In the genomic region with DNA sequence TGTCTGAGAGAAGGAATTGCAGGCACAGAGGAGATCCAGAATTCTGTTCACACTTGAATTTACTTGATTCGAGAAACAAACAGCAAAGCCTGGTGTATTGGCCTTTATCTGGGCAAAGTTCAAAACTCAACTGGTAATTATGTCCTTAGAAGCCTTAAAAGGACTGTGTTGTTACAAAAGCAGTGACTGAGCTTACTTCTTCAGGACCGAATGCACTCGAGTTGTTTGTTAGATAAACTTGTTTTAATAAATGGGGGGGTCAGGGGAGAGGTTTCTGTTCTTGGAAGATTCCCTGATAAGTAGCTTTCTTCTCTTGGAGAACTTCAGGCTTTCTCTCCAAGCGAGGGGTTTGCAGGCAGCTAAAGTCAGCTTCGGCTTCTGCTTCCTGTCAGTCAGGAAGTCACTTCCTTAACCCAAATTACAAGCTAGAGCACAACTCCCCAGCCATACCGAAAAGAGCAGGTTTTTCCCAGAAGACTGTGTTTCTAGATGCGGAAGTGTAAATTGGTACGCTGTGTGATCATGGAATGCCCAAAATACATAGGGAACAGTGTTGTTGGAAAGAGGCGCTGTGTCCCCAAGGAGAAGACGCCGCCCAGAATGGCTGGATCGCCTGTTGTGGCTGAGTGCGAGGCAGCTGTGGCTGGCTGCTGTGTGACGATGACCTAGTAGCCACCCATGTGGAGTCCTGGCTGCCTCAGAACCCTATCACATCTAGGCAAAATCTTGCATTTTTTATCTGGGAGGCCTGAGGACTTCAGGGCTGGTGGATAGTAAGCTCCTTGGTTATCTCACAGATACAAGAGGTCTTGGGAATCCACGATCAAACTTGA, we compare ENCODE assay signal across 8 cellular contexts.
DNase-seq lines count a peak whose midpoint lies in the region; ATAC-seq lines count a peak whose summit lies in the region.

No MANE protein-coding gene starts in this region.

- POLR2A ChIA-PET in activated CD4-positive, alpha-beta T cell treated with anti-CD3 and anti-CD28 coated beads for 36 hours (lab: Charles Lee) = no interaction called here

- H3K4me3 Mint-ChIP-seq in activated CD4-positive, alpha-beta T cell treated with anti-CD3 and anti-CD28 coated beads for 36 hours = no peak overlapping the region

- no peaks in the 10 kb centered on the region for H3K9me3 Mint-ChIP-seq in activated CD4-positive, alpha-beta T cell treated with anti-CD3 and anti-CD28 coated beads for 36 hours (ENCODE audit: low read depth)

- peak; percentile 42 for ATAC-seq in activated CD4-positive, alpha-beta T cell treated with anti-CD3 and anti-CD28 coated beads for 36 hours
- no peak for ATAC-seq in GM21367 (IDR thresholded peaks at IDR 0.05; ENCODE audit: unreplicated experiment)
- no peak for ATAC-seq in GM21528 (IDR thresholded peaks at IDR 0.05; ENCODE audit: low FRiP score, unreplicated experiment)
- no peak for ATAC-seq in HG03196 (IDR thresholded peaks at IDR 0.05; ENCODE audit: unreplicated experiment)

- H3K27ac Mint-ChIP-seq in activated CD4-positive, alpha-beta T cell treated with anti-CD3 and anti-CD28 coated beads for 36 hours = no peak overlapping the region

- H3K36me3 Mint-ChIP-seq in activated CD4-positive, alpha-beta T cell treated with anti-CD3 and anti-CD28 coated beads for 36 hours (ENCODE audit: low read depth) = no peaks in the 10 kb centered on the region

- H3K9ac ChIP-seq in mucosa of rectum (ENCODE audit: low read depth in 1 of 2, low read length in 2 of 2) = peak overlapping the region; percentile 20 to 38

- peak; percentile 9 for DNase-seq in activated CD4-positive, alpha-beta T cell treated with anti-CD3 and anti-CD28 coated beads for 36 hours
- no peak for DNase-seq in activated CD4-positive, alpha-beta T cell treated with anti-CD3 and anti-CD28 coated beads for 4 hours

- CTCF ChIA-PET in activated CD4-positive, alpha-beta T cell treated with anti-CD3 and anti-CD28 coated beads for 36 hours (lab: Charles Lee) = interaction anchor here (0.6 kb wide), 1 partner anchor 336 kb away, joined by 3 read pairs; no protein-coding TSS in a partner anchor

- 86 to 87% methylated on average over 15 of the region's 15 CpGs for WGBS in ectodermal cell, 2 experiments
- WGBS in urinary bladder = 40% methylated on average over 15 of the region's 15 CpGs

- H3K27ac ChIP-seq in ectodermal cell (ENCODE audit: insufficient read depth, low read depth, low read length, poor library complexity, severe bottlenecking) (peak overlapping the region; percentile 53), mucosa of rectum (ENCODE audit: low read depth in 2 of 2, low read length in 2 of 2) (peak overlapping the region; percentile 73 to 83), urinary bladder (ENCODE audit: low read depth) (peak overlapping the region; percentile 57)

- H3K27me3 ChIP-seq in ectodermal cell (ENCODE audit: control insufficient read depth, insufficient read depth, low read length, poor library complexity, severe bottlenecking) (no peaks in the 10 kb centered on the region), mucosa of rectum (ENCODE audit: control insufficient read depth in 2 of 2, insufficient read depth in 2 of 2, low read length in 2 of 2) (no peaks in the 10 kb centered on the region)

- H3K27me3 Mint-ChIP-seq in activated CD4-positive, alpha-beta T cell treated with anti-CD3 and anti-CD28 coated beads for 36 hours = peaks cover 2% of the 10 kb centered on the region

- no peaks in the 10 kb centered on the region for H3K4me1 Mint-ChIP-seq in activated CD4-positive, alpha-beta T cell treated with anti-CD3 and anti-CD28 coated beads for 36 hours

- intact Hi-C loops in activated CD4-positive, alpha-beta T cell treated with anti-CD3 and anti-CD28 coated beads for 36 hours (cut with DNase I, micrococcal nuclease) = no loop called here

- H3K36me3 ChIP-seq in ectodermal cell (ENCODE audit: control insufficient read depth, insufficient read depth, low read length) (no peaks in the 10 kb centered on the region), mucosa of rectum (ENCODE audit: control insufficient read depth in 2 of 2, insufficient read depth in 2 of 2, low read length in 2 of 2) (no peaks in the 10 kb centered on the region), urinary bladder (ENCODE audit: insufficient read depth) (no peaks in the 10 kb centered on the region)

- H3K4me1 ChIP-seq in ectodermal cell (ENCODE audit: control insufficient read depth, insufficient read depth, low read length) = peaks cover 70% of the 10 kb centered on the region
- H3K4me1 ChIP-seq in mucosa of rectum (ENCODE audit: control insufficient read depth in 2 of 2, insufficient read depth in 2 of 2, low read length in 2 of 2) = peaks cover 33 to 44% of the 10 kb centered on the region in 2 donors
- peaks cover 2% of the 10 kb centered on the region for H3K4me1 ChIP-seq in urinary bladder (ENCODE audit: insufficient read depth)

- H3K9me3 ChIP-seq in ectodermal cell (ENCODE audit: control insufficient read depth, low read length) = no peaks in the 10 kb centered on the region
- no peaks in the 10 kb centered on the region for H3K9me3 ChIP-seq in mucosa of rectum (ENCODE audit: control insufficient read depth in 2 of 2, low read length in 2 of 2)

- H3K4me3 ChIP-seq in ectodermal cell (ENCODE audit: insufficient read depth, low read depth, low read length) (no peak overlapping the region), mucosa of rectum (ENCODE audit: low read length in 2 of 2) (peak overlapping the region; percentile 34 to 59), urinary bladder (ENCODE audit: low read depth, low read length) (no peak overlapping the region)

Comparison
In these comparisons a context has a peak if more than half of its experiments do, and no peak if none do; other contexts are left out.
1. H3K4me3 ChIP-seq: peak in mucosa of rectum (2 of 2); none in ectodermal cell (single experiment) and urinary bladder (single experiment).
2. Peak in every context shown above with its lines, with median percentiles within 50 percentile points of each other: H3K27ac ChIP-seq.